38 cellular contexts compared by ENCODE assay signal in genomic region chr6:105066233-105066632, GRCh38.
"Had no signal": no experiment of that assay in that cellular context is flagged by ENCODE, and none has a peak within 500 bp of the region (broad histone marks: within the 10 kb centered on the region; RNA-seq: fewer than 3 reads in every experiment).

No MANE protein-coding gene starts in this region.

- H3K4me1 Mint-ChIP-seq: activated CD4-positive, alpha-beta memory T cell treated with anti-CD3 and anti-CD28 coated beads, Interleukin-2, amount 10 ng/mL, durations not matched to agents 7 days and 5 days; activated CD4-positive, alpha-beta T cell treated with anti-CD3 and anti-CD28 coated beads for 36 hours; activated CD4-positive, alpha-beta T cell treated with anti-CD3 and anti-CD28 coated beads, Interleukin-2, amount 10 ng/mL, durations not matched to agents 7 days and 5 days; activated CD8-positive, alpha-beta memory T cell treated with anti-CD3 and anti-CD28 coated beads, Interleukin-2, amount 10 ng/mL, durations not matched to agents 7 days and 5 days; activated naive CD4-positive, alpha-beta T cell treated with anti-CD3 and anti-CD28 coated beads, Interleukin-2, amount 10 ng/mL, durations not matched to agents 7 days and 5 days; activated naive CD4-positive, alpha-beta T cell treated with anti-CD3 and anti-CD28 coated beads, Interleukin-2, amount 50 U/mL, for 24 hours; activated naive CD8-positive, alpha-beta T cell treated with anti-CD3 and anti-CD28 coated beads, Interleukin-2, amount 10 ng/mL, durations not matched to agents 7 days and 5 days; activated naive CD8-positive, alpha-beta T cell treated with anti-CD3 and anti-CD28 coated beads, Interleukin-2, amount 50 U/mL, for 24 hours; central memory CD8-positive, alpha-beta T cell had no signal

- DNase-seq: activated CD4-positive, alpha-beta memory T cell treated with anti-CD3 and anti-CD28 coated beads, Interleukin-2, amount 10 ng/mL, durations not matched to agents 7 days and 5 days; activated CD4-positive, alpha-beta T cell treated with anti-CD3 and anti-CD28 coated beads for 1 hour; activated CD4-positive, alpha-beta T cell treated with anti-CD3 and anti-CD28 coated beads for 36 hours; activated CD4-positive, alpha-beta T cell treated with anti-CD3 and anti-CD28 coated beads for 48 hours; activated CD4-positive, alpha-beta T cell treated with anti-CD3 and anti-CD28 coated beads, Interleukin-2, amount 10 ng/mL, durations not matched to agents 7 days and 5 days; activated CD4-positive, alpha-beta T cell treated with anti-CD3 and anti-CD28 coated beads, Interleukin-2, amount 50 U/mL, for 48 hours; activated CD4-positive, CD25-positive, alpha-beta regulatory T cell; activated CD8-positive, alpha-beta memory T cell treated with anti-CD3 and anti-CD28 coated beads for 24 hours; activated CD8-positive, alpha-beta memory T cell treated with anti-CD3 and anti-CD28 coated beads, Interleukin-2, amount 10 ng/mL, durations not matched to agents 7 days and 5 days; activated CD8-positive, alpha-beta memory T cell treated with anti-CD3 and anti-CD28 coated beads, Interleukin-2, amount 50 U/mL, for 48 hours; activated CD8-positive, alpha-beta T cell treated with anti-CD3 and anti-CD28 coated beads, Interleukin-2, amount 10 ng/mL, durations not matched to agents 7 days and 5 days; activated effector memory CD4-positive, alpha-beta T cell treated with Interleukin-2 at 50 U/mL for 16 hours; activated gamma-delta T cell; activated naive CD4-positive, alpha-beta T cell treated with anti-CD3 and anti-CD28 coated beads, Interleukin-2, amount 10 ng/mL, durations not matched to agents 7 days and 5 days; activated naive CD4-positive, alpha-beta T cell treated with Interleukin-2 at 50 U/mL for 16 hours; activated naive CD8-positive, alpha-beta T cell treated with anti-CD3 and anti-CD28 coated beads, Interleukin-2, amount 10 ng/mL, durations not matched to agents 7 days and 5 days; activated naive CD8-positive, alpha-beta T cell treated with anti-CD3 and anti-CD28 coated beads, Interleukin-2, amount 50 U/mL, for 24 hours; activated T-cell treated with anti-CD3 and anti-CD28 coated beads, Interleukin-2, amount 50 U/mL, for 24 hours; activated T-cell treated with anti-CD3 and anti-CD28 coated beads, Interleukin-2, amount 50 U/mL, for 48 hours; amygdala; anterior cingulate cortex; caudate nucleus; cerebellar nuclear complex; T-helper 1 cell; T-helper 2 cell; T-helper 9 cell had no signal

- H3K9me3 ChIP-seq: ascending aorta had no signal

- H3K36me3 ChIP-seq: ascending aorta, cardiac muscle cell had no signal

- H3K4me3 Mint-ChIP-seq: activated CD4-positive, alpha-beta memory T cell treated with anti-CD3 and anti-CD28 coated beads, Interleukin-2, amount 10 ng/mL, durations not matched to agents 7 days and 5 days; activated CD4-positive, alpha-beta T cell treated with anti-CD3 and anti-CD28 coated beads for 36 hours; activated CD4-positive, alpha-beta T cell treated with anti-CD3 and anti-CD28 coated beads, Interleukin-2, amount 10 ng/mL, durations not matched to agents 7 days and 5 days; activated CD8-positive, alpha-beta memory T cell treated with anti-CD3 and anti-CD28 coated beads, Interleukin-2, amount 10 ng/mL, durations not matched to agents 7 days and 5 days; activated CD8-positive, alpha-beta T cell treated with anti-CD3 and anti-CD28 coated beads, Interleukin-2, amount 10 ng/mL, durations not matched to agents 7 days and 5 days; activated naive CD4-positive, alpha-beta T cell treated with anti-CD3 and anti-CD28 coated beads, Interleukin-2, amount 10 ng/mL, durations not matched to agents 7 days and 5 days; activated naive CD4-positive, alpha-beta T cell treated with anti-CD3 and anti-CD28 coated beads, Interleukin-2, amount 50 U/mL, for 24 hours; activated naive CD8-positive, alpha-beta T cell; activated naive CD8-positive, alpha-beta T cell treated with anti-CD3 and anti-CD28 coated beads, Interleukin-2, amount 10 ng/mL, durations not matched to agents 7 days and 5 days; activated naive CD8-positive, alpha-beta T cell treated with anti-CD3 and anti-CD28 coated beads, Interleukin-2, amount 50 U/mL, for 24 hours; activated T-cell treated with anti-CD3 and anti-CD28 coated beads, Interleukin-2, amount 50 U/mL, for 24 hours; brain; central memory CD8-positive, alpha-beta T cell; T-helper 1 cell treated with Interleukin-12 subunit alpha and Interleukin-12 subunit beta and Interleukin-4 antibody, amounts not matched to agents 30 μg/mL and 1 μg/mL, for 36 hours; T-helper 2 cell treated with Interferon-gamma antibody and Interleukin-4, amounts not matched to agents 5 μg/mL and 100 μg/mL, for 36 hours had no signal

- ATAC-seq: activated CD4-positive, alpha-beta T cell treated with anti-CD3 and anti-CD28 coated beads for 36 hours; activated CD4-positive, CD25-positive, alpha-beta regulatory T cell treated with anti-CD3 and anti-CD28 coated beads, Interleukin-2, amount 50 U/mL, for 24 hours; activated CD8-positive, alpha-beta memory T cell treated with anti-CD3 and anti-CD28 coated beads, Interleukin-2, amount 10 ng/mL, durations not matched to agents 7 days and 5 days; activated CD8-positive, alpha-beta T cell treated with anti-CD3 and anti-CD28 coated beads, Interleukin-2, amount 10 ng/mL, durations not matched to agents 7 days and 5 days; activated naive CD8-positive, alpha-beta T cell treated with anti-CD3 and anti-CD28 coated beads, Interleukin-2, amount 50 U/mL, for 24 hours had no signal

- H3K36me3 Mint-ChIP-seq: activated CD8-positive, alpha-beta memory T cell treated with anti-CD3 and anti-CD28 coated beads, Interleukin-2, amount 10 ng/mL, durations not matched to agents 7 days and 5 days; activated naive CD4-positive, alpha-beta T cell treated with anti-CD3 and anti-CD28 coated beads, Interleukin-2, amount 10 ng/mL, durations not matched to agents 7 days and 5 days; activated naive CD4-positive, alpha-beta T cell treated with anti-CD3 and anti-CD28 coated beads, Interleukin-2, amount 50 U/mL, for 24 hours; activated naive CD8-positive, alpha-beta T cell; activated naive CD8-positive, alpha-beta T cell treated with anti-CD3 and anti-CD28 coated beads, Interleukin-2, amount 10 ng/mL, durations not matched to agents 7 days and 5 days had no signal

- H3K4me3 ChIP-seq: ascending aorta, cardiac muscle cell had no signal

- H3K27ac ChIP-seq: ascending aorta, VCaP had no signal

- H3K27me3 ChIP-seq: ascending aorta, cardiac muscle cell had no signal

- H3K4me1 ChIP-seq: ascending aorta had no signal

- H3K9me3 Mint-ChIP-seq: activated CD4-positive, alpha-beta memory T cell treated with anti-CD3 and anti-CD28 coated beads, Interleukin-2, amount 10 ng/mL, durations not matched to agents 7 days and 5 days; activated CD4-positive, alpha-beta T cell treated with anti-CD3 and anti-CD28 coated beads, Interleukin-2, amount 10 ng/mL, durations not matched to agents 7 days and 5 days; activated naive CD4-positive, alpha-beta T cell treated with anti-CD3 and anti-CD28 coated beads, Interleukin-2, amount 10 ng/mL, durations not matched to agents 7 days and 5 days; activated naive CD4-positive, alpha-beta T cell treated with anti-CD3 and anti-CD28 coated beads, Interleukin-2, amount 50 U/mL, for 24 hours; activated naive CD8-positive, alpha-beta T cell treated with anti-CD3 and anti-CD28 coated beads, Interleukin-2, amount 10 ng/mL, durations not matched to agents 7 days and 5 days; activated naive CD8-positive, alpha-beta T cell treated with anti-CD3 and anti-CD28 coated beads, Interleukin-2, amount 50 U/mL, for 24 hours; activated T-cell treated with anti-CD3 and anti-CD28 coated beads, Interleukin-2, amount 50 U/mL, for 24 hours; activated T-helper 2 cell treated with anti-CD3 and anti-CD28 coated beads, Interferon-gamma antibody, Interleukin-2, Interleukin-4, amounts not matched to agents 10 μg/mL and 5 μg/mL and 100 μg/mL, durations not matched to agents 14 hours and 24 hours and 36 hours; brain; central memory CD8-positive, alpha-beta T cell; T-helper 1 cell treated with Interleukin-12 subunit alpha and Interleukin-12 subunit beta and Interleukin-4 antibody, amounts not matched to agents 30 μg/mL and 1 μg/mL, for 36 hours; T-helper 2 cell treated with Interferon-gamma antibody and Interleukin-4, amounts not matched to agents 5 μg/mL and 100 μg/mL, for 36 hours had no signal

- FAIRE-seq: bronchial epithelial cell had no signal

- H3K27ac Mint-ChIP-seq: activated CD4-positive, alpha-beta memory T cell treated with anti-CD3 and anti-CD28 coated beads, Interleukin-2, amount 10 ng/mL, durations not matched to agents 7 days and 5 days; activated CD4-positive, alpha-beta T cell treated with anti-CD3 and anti-CD28 coated beads for 36 hours; activated CD4-positive, alpha-beta T cell treated with anti-CD3 and anti-CD28 coated beads, Interleukin-2, amount 10 ng/mL, durations not matched to agents 7 days and 5 days; activated CD8-positive, alpha-beta memory T cell treated with anti-CD3 and anti-CD28 coated beads, Interleukin-2, amount 10 ng/mL, durations not matched to agents 7 days and 5 days; activated CD8-positive, alpha-beta T cell treated with anti-CD3 and anti-CD28 coated beads, Interleukin-2, amount 10 ng/mL, durations not matched to agents 7 days and 5 days; activated naive CD4-positive, alpha-beta T cell treated with anti-CD3 and anti-CD28 coated beads, Interleukin-2, amount 10 ng/mL, durations not matched to agents 7 days and 5 days; activated naive CD4-positive, alpha-beta T cell treated with anti-CD3 and anti-CD28 coated beads, Interleukin-2, amount 50 U/mL, for 24 hours; activated naive CD8-positive, alpha-beta T cell; activated naive CD8-positive, alpha-beta T cell treated with anti-CD3 and anti-CD28 coated beads, Interleukin-2, amount 10 ng/mL, durations not matched to agents 7 days and 5 days; activated naive CD8-positive, alpha-beta T cell treated with anti-CD3 and anti-CD28 coated beads, Interleukin-2, amount 50 U/mL, for 24 hours; activated T-cell treated with anti-CD3 and anti-CD28 coated beads, Interleukin-2, amount 50 U/mL, for 24 hours; activated T-helper 2 cell treated with anti-CD3 and anti-CD28 coated beads, Interferon-gamma antibody, Interleukin-2, Interleukin-4, amounts not matched to agents 10 μg/mL and 5 μg/mL and 100 μg/mL, durations not matched to agents 14 hours and 24 hours and 36 hours; brain; T-helper 1 cell treated with Interleukin-12 subunit alpha and Interleukin-12 subunit beta and Interleukin-4 antibody, amounts not matched to agents 30 μg/mL and 1 μg/mL, for 36 hours; T-helper 2 cell treated with Interferon-gamma antibody and Interleukin-4, amounts not matched to agents 5 μg/mL and 100 μg/mL, for 36 hours had no signal
